In genomic region chr1:153793973-153794615, GRCh38 we compare ENCODE assay signal across 1 cellular context.
TF ChIP-seq lines count a peak whose summit lies in the region.

No MANE protein-coding gene starts in this region.

TF ChIP-seq in WTC11, 78 proteins besides CTCF, POLR2A, EP300 and RAD21:
- TF ChIP-seq TEAD4 (CRISPR knock-in tag; IDR thresholded peaks at IDR 0.05) (no peak), ZNF232 (CRISPR knock-in tag; IDR thresholded peaks at IDR 0.05) (no peak), FOXK1 (CRISPR knock-in tag; IDR thresholded peaks at IDR 0.05) (no peak), SOX15 (CRISPR knock-in tag; IDR thresholded peaks at IDR 0.05) (no peak), CREB1 (CRISPR knock-in tag; IDR thresholded peaks at IDR 0.05) (no peak), NFYB (CRISPR knock-in tag; conservative IDR thresholded peaks at IDR 0.05; ENCODE audit: low read depth) (no peak), FOXJ3 (CRISPR knock-in tag; IDR thresholded peaks at IDR 0.05; ENCODE audit: borderline replicate concordance) (no peak), ZNF219 (CRISPR knock-in tag; IDR thresholded peaks at IDR 0.05; ENCODE audit: borderline replicate concordance) (no peak)
- TF ChIP-seq, protein P1, sequence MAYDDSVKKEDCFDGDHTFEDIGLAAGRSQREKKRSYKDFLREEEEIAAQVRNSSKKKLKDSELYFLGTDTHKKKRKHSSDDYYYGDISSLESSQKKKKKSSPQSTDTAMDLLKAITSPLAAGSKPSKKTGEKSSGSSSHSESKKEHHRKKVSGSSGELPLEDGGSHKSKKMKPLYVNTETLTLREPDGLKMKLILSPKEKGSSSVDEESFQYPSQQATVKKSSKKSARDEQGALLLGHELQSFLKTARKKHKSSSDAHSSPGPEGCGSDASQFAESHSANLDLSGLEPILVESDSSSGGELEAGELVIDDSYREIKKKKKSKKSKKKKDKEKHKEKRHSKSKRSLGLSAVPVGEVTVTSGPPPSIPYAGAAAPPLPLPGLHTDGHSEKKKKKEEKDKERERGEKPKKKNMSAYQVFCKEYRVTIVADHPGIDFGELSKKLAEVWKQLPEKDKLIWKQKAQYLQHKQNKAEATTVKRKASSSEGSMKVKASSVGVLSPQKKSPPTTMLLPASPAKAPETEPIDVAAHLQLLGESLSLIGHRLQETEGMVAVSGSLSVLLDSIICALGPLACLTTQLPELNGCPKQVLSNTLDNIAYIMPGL (CRISPR knock-in tag; IDR thresholded peaks at IDR 0.05), result no peak
